Comparison of ENCODE assay signal across 8 cellular contexts in the genomic region with DNA sequence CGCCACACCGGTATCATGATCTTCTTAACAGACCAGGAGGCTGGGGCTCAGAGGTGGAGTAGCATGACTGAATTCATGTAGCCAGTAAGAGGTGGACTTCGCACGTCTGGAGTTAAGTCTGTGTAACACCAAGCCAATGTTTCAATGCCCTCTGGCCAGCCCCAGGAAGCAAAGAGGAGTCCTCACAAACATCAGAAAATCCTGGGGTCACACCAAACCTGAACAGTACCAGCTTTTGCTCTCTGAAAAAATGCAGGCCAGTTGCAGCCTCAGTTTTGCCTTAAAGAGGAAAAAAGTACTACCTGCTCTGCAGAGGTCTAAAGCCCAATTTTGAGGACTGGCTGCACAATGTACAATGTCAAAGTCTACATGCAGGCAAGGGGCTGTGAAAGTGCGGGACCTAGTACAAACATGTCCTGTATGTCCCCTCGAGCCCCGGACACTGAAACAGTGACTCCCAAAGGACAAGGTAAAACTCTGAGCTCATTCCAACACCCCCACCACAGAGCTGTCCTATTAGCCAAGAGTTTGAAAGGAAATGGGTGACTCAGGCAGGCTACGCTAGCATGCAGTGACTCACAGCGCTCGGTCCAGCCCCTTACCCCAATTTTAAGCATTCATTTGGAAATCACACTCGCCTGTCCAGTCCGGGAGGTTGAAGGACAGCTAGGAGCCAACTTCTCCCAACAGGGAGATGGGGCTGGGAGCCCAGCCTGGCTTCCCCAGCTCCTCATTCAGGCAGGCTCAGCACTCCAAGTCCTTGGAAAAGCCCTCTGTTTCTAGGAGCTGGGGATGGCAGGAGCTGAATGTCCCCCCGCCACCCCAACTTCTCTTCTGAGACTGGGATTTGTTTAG. TPM values are rescaled to one million over a fixed set of nuclear protein-coding genes. Genes with fewer than 3 reads are reported as not detected.
A peak's percentile ranks its signal among the peaks of the same experiment; 100 is the strongest.
DNase-seq lines count a peak whose midpoint lies in the region; FAIRE-seq and TF ChIP-seq lines count a peak whose summit lies in the region.

No MANE protein-coding gene starts in this region.

- TF ChIP-seq CTCF in Calu3 (IDR thresholded peaks at IDR 0.05; ENCODE audit: unreplicated experiment) (no peak), cardiac fibroblast (IDR thresholded peaks at IDR 0.05; ENCODE audit: low read depth, low read length) (no peak), D721Med (IDR thresholded peaks at IDR 0.05; ENCODE audit: insufficient read depth, missing control alignments) (no peak)

- peaks cover 71% of the 10 kb centered on the region for H3K4me1 Mint-ChIP-seq in Calu3 (ENCODE audit: low read depth, unreplicated experiment)

- H3K4me3 ChIP-seq in cardiac fibroblast (replicated peaks in 1 of 2; ENCODE audit: low read depth in 2 of 2, low read length in 2 of 2) = peak overlapping the region in 1 of 2 donors; percentile 32

- CTCF ChIA-PET in Calu3 (lab: Charles Lee) = interaction anchor here (0.6 to 6.0 kb wide), 14 partner anchors 9 to 1931 kb away, joined by 3 to 57 read pairs (median 3); partner anchors contain the start of gene SYS1

- no TSS peak for BruUV-seq in Calu3 (replicated peaks; lab: Mats Ljungman, UMichigan)

- peak overlapping the region; percentile 95 for H3K4me3 Mint-ChIP-seq in Calu3 (ENCODE audit: low read depth, unreplicated experiment)

- DNase-seq in Calu3 (peak; percentile 91), MV-4-11 (lab: John Stamatoyannopoulos, UW) (peak; percentile 66), cardiac fibroblast (ENCODE audit: low read depth in 2 of 2) (peak; percentile 90 to 93), medulla oblongata (ENCODE audit: extremely low spot score) (peak; percentile 74), GM12891 (ENCODE audit: insufficient read length, low spot score) (no peak), NCI-H2227 treated with DMSO at 0.1 percent for 48 hours (lab: John Stamatoyannopoulos, UW) (no peak), D341Med (ENCODE audit: low spot score) (no peak), D721Med (ENCODE audit: insufficient read length, low spot score) (no peak)

- TF ChIP-seq POLR2A in GM12891 (IDR thresholded peaks at IDR 0.05; ENCODE audit: low read depth, low read length) = no peak

- no peaks in the 10 kb centered on the region for H3K27me3 Mint-ChIP-seq in Calu3 (ENCODE audit: unreplicated experiment)

- intact Hi-C loops in Calu3 (cut with micrococcal nuclease; ENCODE audit: unreplicated experiment) = loop anchor here (2.0 kb wide), 2 partner anchors 15 to 21 kb away; no protein-coding TSS in a partner anchor

- H3K9me3 Mint-ChIP-seq in Calu3 (ENCODE audit: low read depth, unreplicated experiment) = no peaks in the 10 kb centered on the region

- H3K27ac Mint-ChIP-seq in Calu3 (ENCODE audit: unreplicated experiment) = peak overlapping the region; percentile 99

- H3K36me3 Mint-ChIP-seq in Calu3 (ENCODE audit: insufficient read depth, unreplicated experiment) = peaks cover 98% of the 10 kb centered on the region

- FAIRE-seq in GM12891 (lab: Jason Lieb, UNC) = no peak
- no peak for FAIRE-seq in D721Med (lab: Jason Lieb, UNC)

TF ChIP-seq in GM12891, 5 proteins besides CTCF, POLR2A, EP300 and RAD21:
- no peak for TF ChIP-seq POLR2AphosphoS5 (IDR thresholded peaks at IDR 0.05; ENCODE audit: low read depth, low read length)
- TF ChIP-seq POU2F2 (IDR thresholded peaks at IDR 0.05; ENCODE audit: low read depth, low read length) = no peak
- no peak for TF ChIP-seq TAF1 (IDR thresholded peaks at IDR 0.05; ENCODE audit: low read depth, low read length)
- TF ChIP-seq SPI1 (IDR thresholded peaks at IDR 0.05; ENCODE audit: low read depth, low read length) = no peak
- TF ChIP-seq PAX5 (IDR thresholded peaks at IDR 0.05; ENCODE audit: insufficient read depth, low read length, severe bottlenecking) = no peak

RNA-seq across cellular contexts. Expression of gene SDC4, which starts 4.1 kb away (rescaled TPM):
- total RNA-seq in Calu3 (2022) = 238 and 256 TPM in 2 replicates
- polyA plus RNA-seq in GM12891 (2012; ENCODE audit: low read depth, missing spikeins) = 2.7 TPM

RNA-seq across cellular contexts. Expression of gene SYS1, which starts 18.9 kb away (rescaled TPM):
- total RNA-seq in Calu3 (2022) = 42.1 and 45.5 TPM in 2 replicates
- 9.6 TPM for polyA plus RNA-seq in GM12891 (2012; ENCODE audit: low read depth, missing spikeins)

RNA-seq across cellular contexts. Expression of gene TP53TG5, which starts 34.0 kb away (rescaled TPM):
- total RNA-seq in Calu3 (2022) = 0.52 and 0.88 TPM in 2 replicates
- polyA plus RNA-seq in GM12891 (2012; ENCODE audit: low read depth, missing spikeins) = 0.19 TPM

RNA-seq across cellular contexts. Expression of gene MATN4, which starts 36.0 kb away (rescaled TPM):
- 0.17 and 0.29 TPM in 2 replicates for total RNA-seq in Calu3 (2022)
- not detected for polyA plus RNA-seq in GM12891 (2012; ENCODE audit: low read depth, missing spikeins)

RNA-seq across cellular contexts. Expression of gene RBPJL, which starts 37.5 kb away (rescaled TPM):
- total RNA-seq in Calu3 (2022) = not detected in 2 replicates
- not detected for polyA plus RNA-seq in GM12891 (2012; ENCODE audit: low read depth, missing spikeins)

Comparison
In these comparisons a context has a peak if more than half of its experiments do, and no peak if none do; other contexts are left out.
1. DNase-seq: peak in Calu3 (single experiment), MV-4-11 (single experiment), cardiac fibroblast (2 of 2) and medulla oblongata (single experiment); none in GM12891 (single experiment), NCI-H2227 treated with DMSO at 0.1 percent for 48 hours (single experiment), D341Med (single experiment) and D721Med (single experiment).